In the genomic region with DNA sequence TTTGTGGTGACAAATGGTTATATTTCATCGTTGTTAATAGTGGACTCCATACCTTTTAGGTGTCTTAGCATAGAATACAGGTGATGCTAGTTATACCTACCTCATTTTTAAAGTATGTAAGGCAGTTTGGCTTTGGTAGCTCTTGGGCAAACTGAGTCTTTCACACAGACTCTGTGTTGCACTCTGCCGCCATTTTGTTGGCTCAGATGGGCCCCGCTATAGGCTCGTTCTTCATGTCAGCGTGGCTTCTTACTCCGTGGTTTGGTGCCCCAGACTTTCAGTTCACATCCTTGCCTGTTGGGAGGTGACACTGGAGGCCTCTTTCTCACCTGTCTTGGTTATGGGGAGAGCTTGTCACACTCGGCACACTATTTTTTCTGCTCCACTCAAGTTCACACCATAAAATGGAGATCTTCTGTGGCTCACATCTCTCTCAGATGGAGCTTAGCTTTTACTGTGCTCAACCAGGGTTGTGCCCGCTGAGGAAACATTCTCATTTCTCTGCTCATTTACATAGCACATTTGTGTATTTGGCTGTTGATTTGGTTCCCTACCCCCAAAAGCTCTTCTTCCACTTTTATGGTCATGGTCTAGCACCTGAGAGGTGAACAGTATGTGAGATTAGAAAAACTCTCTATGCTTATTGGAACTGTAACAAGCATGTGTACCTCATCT, we compare ENCODE assay signal across 9 cellular contexts.
DNase-seq lines count a peak whose midpoint lies in the region; ATAC-seq lines count a peak whose summit lies in the region.
"Had no signal": no experiment of that assay in that cellular context is flagged by ENCODE, and none has a peak within 500 bp of the region (broad histone marks: within the 10 kb centered on the region; RNA-seq: fewer than 3 reads in every experiment).

No MANE protein-coding gene starts in this region.

- H3K4me1 Mint-ChIP-seq in stimulated activated naive CD8-positive, alpha-beta T cell treated with anti-CD3 and anti-CD28 coated beads, Interleukin-15, amount 100 ng/mL, for 72 hours, result peaks cover 77% of the 10 kb centered on the region
- H3K4me1 Mint-ChIP-seq in activated T-helper 1 cell treated with anti-CD3 and anti-CD28 coated beads, Interleukin-12 subunit alpha, Interleukin-12 subunit beta, Interleukin-2, Interleukin-4 antibody, amounts not matched to agents 30 ng/mL and 10 ng/mL and 1 ng/mL, durations not matched to agents 14 hours and 24 hours and 36 hours (ENCODE audit: low read depth), result peaks cover 88% of the 10 kb centered on the region

- intact Hi-C loops in activated T-helper 1 cell treated with anti-CD3 and anti-CD28 coated beads, Interleukin-12 subunit alpha, Interleukin-12 subunit beta, Interleukin-2, Interleukin-4 antibody, amounts not matched to agents 30 ng/mL and 10 ng/mL and 1 ng/mL, durations not matched to agents 14 hours and 24 hours and 36 hours (cut with micrococcal nuclease), result loop anchor here (2.0 kb wide), 1 partner anchor 17 kb away; no protein-coding TSS in a partner anchor

- H3K27me3 Mint-ChIP-seq in stimulated activated naive CD8-positive, alpha-beta T cell treated with anti-CD3 and anti-CD28 coated beads, Interleukin-15, amount 100 ng/mL, for 72 hours, result no peaks in the 10 kb centered on the region
- no peaks in the 10 kb centered on the region for H3K27me3 Mint-ChIP-seq in activated T-helper 1 cell treated with anti-CD3 and anti-CD28 coated beads, Interleukin-12 subunit alpha, Interleukin-12 subunit beta, Interleukin-2, Interleukin-4 antibody, amounts not matched to agents 30 ng/mL and 10 ng/mL and 1 ng/mL, durations not matched to agents 14 hours and 24 hours and 36 hours (ENCODE audit: insufficient read depth)

- no peak overlapping the region for H3K4me3 Mint-ChIP-seq in stimulated activated naive CD8-positive, alpha-beta T cell treated with anti-CD3 and anti-CD28 coated beads, Interleukin-15, amount 100 ng/mL, for 72 hours
- H3K4me3 Mint-ChIP-seq in activated T-helper 1 cell treated with anti-CD3 and anti-CD28 coated beads, Interleukin-12 subunit alpha, Interleukin-12 subunit beta, Interleukin-2, Interleukin-4 antibody, amounts not matched to agents 30 ng/mL and 10 ng/mL and 1 ng/mL, durations not matched to agents 14 hours and 24 hours and 36 hours, result no peak overlapping the region

- peak; percentile 33 for ATAC-seq in stimulated activated naive CD8-positive, alpha-beta T cell treated with anti-CD3 and anti-CD28 coated beads, Interleukin-15, Interleukin-2, amounts not matched to agents 100 U/mL and 50 U/mL, for 24 hours
- ATAC-seq in stimulated activated naive CD8-positive, alpha-beta T cell treated with anti-CD3 and anti-CD28 coated beads, Interleukin-15, amount 100 ng/mL, for 72 hours, result no peak
- ATAC-seq in HG02884 (IDR thresholded peaks at IDR 0.05; ENCODE audit: unreplicated experiment), result peak; percentile 57

- H3K36me3 Mint-ChIP-seq in activated T-helper 1 cell treated with anti-CD3 and anti-CD28 coated beads, Interleukin-12 subunit alpha, Interleukin-12 subunit beta, Interleukin-2, Interleukin-4 antibody, amounts not matched to agents 30 ng/mL and 10 ng/mL and 1 ng/mL, durations not matched to agents 14 hours and 24 hours and 36 hours (ENCODE audit: low read depth), result peaks cover 60% of the 10 kb centered on the region

- no peaks in the 10 kb centered on the region for H3K9me3 Mint-ChIP-seq in stimulated activated naive CD8-positive, alpha-beta T cell treated with anti-CD3 and anti-CD28 coated beads, Interleukin-15, amount 100 ng/mL, for 72 hours
- peaks cover 4% of the 10 kb centered on the region for H3K9me3 Mint-ChIP-seq in activated T-helper 1 cell treated with anti-CD3 and anti-CD28 coated beads, Interleukin-12 subunit alpha, Interleukin-12 subunit beta, Interleukin-2, Interleukin-4 antibody, amounts not matched to agents 30 ng/mL and 10 ng/mL and 1 ng/mL, durations not matched to agents 14 hours and 24 hours and 36 hours

- no peak overlapping the region for H3K27ac Mint-ChIP-seq in stimulated activated naive CD8-positive, alpha-beta T cell treated with anti-CD3 and anti-CD28 coated beads, Interleukin-15, amount 100 ng/mL, for 72 hours
- H3K27ac Mint-ChIP-seq in activated T-helper 1 cell treated with anti-CD3 and anti-CD28 coated beads, Interleukin-12 subunit alpha, Interleukin-12 subunit beta, Interleukin-2, Interleukin-4 antibody, amounts not matched to agents 30 ng/mL and 10 ng/mL and 1 ng/mL, durations not matched to agents 14 hours and 24 hours and 36 hours, result peak overlapping the region; percentile 74

- DNase-seq in stimulated activated naive CD8-positive, alpha-beta T cell treated with anti-CD3 and anti-CD28 coated beads, Interleukin-15, Interleukin-2, amounts not matched to agents 100 U/mL and 50 U/mL, for 24 hours, result peak; percentile 18
- no peak for DNase-seq in stimulated activated naive CD8-positive, alpha-beta T cell treated with anti-CD3 and anti-CD28 coated beads, Interleukin-15, amount 100 ng/mL, for 72 hours
- DNase-seq in activated T-helper 1 cell treated with anti-CD3 and anti-CD28 coated beads, Interleukin-12 subunit alpha, Interleukin-12 subunit beta, Interleukin-2, Interleukin-4 antibody, amounts not matched to agents 30 ng/mL and 10 ng/mL and 1 ng/mL, durations not matched to agents 14 hours and 24 hours and 36 hours (ENCODE audit: low spot score), result no peak
- no peak for DNase-seq in effector CD4-positive, alpha-beta T cell
- no peak for DNase-seq in activated effector memory CD4-positive, alpha-beta T cell treated with Interleukin-2 at 50 U/mL for 16 hours
- no peak for DNase-seq in OCI-M1 (lab: John Stamatoyannopoulos, UW)
- no peak for DNase-seq in hepatic stellate cell (ENCODE audit: low spot score)
- DNase-seq: NCI-H2227 treated with DMSO at 0.1 percent for 48 hours had no signal
